ENCODE assay signal across 16 cellular contexts in genomic region chr10:73075829-73076228, GRCh38. TPM values are rescaled to one million over a fixed set of nuclear protein-coding genes. Genes with fewer than 3 reads are reported as not detected.
DNase-seq lines count a peak whose midpoint lies in the region; ATAC-seq and TF ChIP-seq lines count a peak whose summit lies in the region.
"Had no signal": no experiment of that assay in that cellular context is flagged by ENCODE, and none has a peak within 500 bp of the region (broad histone marks: within the 10 kb centered on the region; RNA-seq: fewer than 3 reads in every experiment).

No MANE protein-coding gene starts in this region.

- no peak overlapping the region for H3K4me3 ChIP-seq in right atrium auricular region
- no peak overlapping the region for H3K4me3 ChIP-seq in right lobe of liver
- H3K4me3 ChIP-seq in gastrocnemius medialis = no peak overlapping the region
- H3K4me3 ChIP-seq in vagina = no peak overlapping the region
- H3K4me3 ChIP-seq: HAP-1 had no signal

- intact Hi-C loops in cardiac septum (cut with DNase I) (loop anchor here (1.0 kb wide), 1 partner anchor 20 kb away; the partner anchor contains the start of gene P4HA1), right lobe of liver (cut with DNase I) (no loop called here), gastrocnemius medialis (cut with DNase I; ENCODE audit: low total_unique reads) (no loop called here), vagina (cut with DNase I) (no loop called here)

- peaks cover 29% of the 10 kb centered on the region for H3K36me3 ChIP-seq in right atrium auricular region
- H3K36me3 ChIP-seq in right lobe of liver = peaks cover 3 to 34% (median 10%) of the 10 kb centered on the region in 4 donors
- peaks cover 0 to 47% of the 10 kb centered on the region in 2 donors for H3K36me3 ChIP-seq in gastrocnemius medialis
- H3K36me3 ChIP-seq in vagina = peaks cover 0 to 28% of the 10 kb centered on the region in 2 donors

- no peak for TF ChIP-seq CTCF in right atrium auricular region (IDR thresholded peaks at IDR 0.05)
- TF ChIP-seq CTCF in right lobe of liver (IDR thresholded peaks at IDR 0.05) = no peak
- no peak for TF ChIP-seq CTCF in gastrocnemius medialis (IDR thresholded peaks at IDR 0.05 in 4 of 5, conservative IDR thresholded peaks at IDR 0.05 in 1 of 5)
- TF ChIP-seq CTCF in vagina (IDR thresholded peaks at IDR 0.05) = no peak

- H3K4me1 ChIP-seq in right atrium auricular region = peaks cover 0 to 31% of the 10 kb centered on the region in 2 donors
- H3K4me1 ChIP-seq in right lobe of liver = peaks cover 0 to 9% (median 0%) of the 10 kb centered on the region in 4 donors
- H3K4me1 ChIP-seq in gastrocnemius medialis = peaks cover 19 to 24% of the 10 kb centered on the region in 2 donors
- H3K4me1 ChIP-seq in vagina = peaks cover 9% of the 10 kb centered on the region
- H3K4me1 ChIP-seq: Caco-2, HAP-1 had no signal

- H3K27ac ChIP-seq in right atrium auricular region = peak overlapping the region; percentile 81 to 84
- peak overlapping the region; percentile 70 to 87 (median 71) for H3K27ac ChIP-seq in right lobe of liver
- peak overlapping the region; percentile 62 to 85 (median 72) for H3K27ac ChIP-seq in gastrocnemius medialis
- peak overlapping the region; percentile 93 for H3K27ac ChIP-seq in vagina

- H3K9me3 ChIP-seq in right atrium auricular region (no peaks in the 10 kb centered on the region), right lobe of liver (no peaks in the 10 kb centered on the region), gastrocnemius medialis (no peaks in the 10 kb centered on the region), vagina (no peaks in the 10 kb centered on the region)
- H3K9me3 ChIP-seq: Caco-2, HAP-1 had no signal

- in situ Hi-C loops in gastrocnemius medialis (cut with MboI; ENCODE audit: low sequenced_read_pairs in 4 of 4) = no loop called here

- H3K27me3 ChIP-seq in right atrium auricular region = no peaks in the 10 kb centered on the region
- H3K27me3 ChIP-seq in right lobe of liver = no peaks in the 10 kb centered on the region
- H3K27me3 ChIP-seq in gastrocnemius medialis = no peaks in the 10 kb centered on the region
- no peaks in the 10 kb centered on the region for H3K27me3 ChIP-seq in vagina

- no peak for DNase-seq in right atrium auricular region (ENCODE audit: low spot score)
- no peak for DNase-seq in cardiac septum (ENCODE audit: low spot score)
- DNase-seq in right lobe of liver = no peak
- DNase-seq in gastrocnemius medialis = no peak
- no peak for DNase-seq in vagina (ENCODE audit: extremely low spot score in 2 of 2)
- DNase-seq in stimulated activated naive CD8-positive, alpha-beta T cell treated with anti-CD3 and anti-CD28 coated beads, Interleukin-15, Interleukin-2, amounts not matched to agents 100 U/mL and 50 U/mL, for 24 hours = no peak
- no peak for DNase-seq in NCI-H1436 treated with DMSO at 0.1 percent for 48 hours (lab: John Stamatoyannopoulos, UW)
- DNase-seq: AML-193, Caco-2, Kasumi-1, NCI-H1105 treated with DMSO at 0.1 percent for 48 hours, NCI-H1930, NCI-H2171, NCI-H446 treated with DMSO at 0.1 percent for 48 hours had no signal

- TF ChIP-seq POLR2A in right lobe of liver (IDR thresholded peaks at IDR 0.05) (no peak), gastrocnemius medialis (IDR thresholded peaks at IDR 0.05) (no peak), vagina (IDR thresholded peaks at IDR 0.05) (no peak)

- ATAC-seq in right lobe of liver = no peak
- no peak for ATAC-seq in gastrocnemius medialis
- no peak for ATAC-seq in stimulated activated naive CD8-positive, alpha-beta T cell treated with anti-CD3 and anti-CD28 coated beads, Interleukin-15, Interleukin-2, amounts not matched to agents 100 U/mL and 50 U/mL, for 24 hours
- no peak for ATAC-seq in GM21360 (IDR thresholded peaks at IDR 0.05; ENCODE audit: unreplicated experiment)

- WGBS in right lobe of liver (ENCODE audit: insufficient coverage, low coverage, low lambda C conversion rate, missing lambda C conversion rate) = 100% methylated on average over 3 of the region's 3 CpGs

RNA-seq across cellular contexts. Expression of gene P4HA1, which starts 20.8 kb away (rescaled TPM):
- 10 to 100 TPM; 29.5 to 45.4 TPM for total RNA-seq in right atrium auricular region
- 54.8 TPM for total RNA-seq in cardiac septum
- total RNA-seq in right lobe of liver = 10 to 100 TPM in 5 of 6 experiments, 1 to 10 TPM in 1; 6.2 to 67.8 (median 26.2) TPM
- total RNA-seq in gastrocnemius medialis = 100 to 1,000 TPM in 3 of 4 donors, 10 to 100 TPM in 1; 65.3 to 348 (median 217) TPM
- total RNA-seq in vagina = 12.5 TPM

RNA-seq across cellular contexts. Expression of gene NUDT13, which starts 34.4 kb away (rescaled TPM):
- 1 to 10 TPM in 1 of 2 donors, under 1 TPM in 1; 0.90 to 1.5 TPM for total RNA-seq in right atrium auricular region
- 2.4 TPM for total RNA-seq in cardiac septum
- total RNA-seq in right lobe of liver = 1 to 10 TPM; 1.8 to 4.2 (median 2.1) TPM
- total RNA-seq in gastrocnemius medialis = 1 to 10 TPM; 1.7 to 5.3 (median 2.0) TPM
- total RNA-seq in vagina = 2.9 TPM
